ENCODE assay signal across 26 cellular contexts in the genomic region with DNA sequence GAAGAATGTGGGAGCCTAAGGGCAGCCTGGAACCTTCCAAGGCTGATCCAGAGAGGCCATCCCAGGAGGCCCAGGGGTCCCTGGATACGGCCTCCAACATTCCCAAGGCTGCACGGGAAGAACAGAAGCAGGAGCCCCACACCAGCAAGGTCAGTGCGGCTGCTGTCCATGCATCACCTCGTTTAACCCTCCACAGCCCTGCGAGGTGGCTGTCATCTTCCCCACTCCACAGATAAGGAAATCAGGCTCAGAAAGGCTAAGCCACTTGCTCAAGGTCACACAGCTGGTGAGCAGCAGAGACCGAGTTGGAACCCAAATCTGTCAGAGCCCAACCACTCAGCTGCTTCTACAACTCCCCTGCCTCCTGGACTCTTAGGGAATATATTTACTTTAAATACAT. TPM values are rescaled to one million over a fixed set of nuclear protein-coding genes. Genes with fewer than 3 reads are reported as not detected.
DNase-seq lines count a peak whose midpoint lies in the region; ATAC-seq, FAIRE-seq and TF ChIP-seq lines count a peak whose summit lies in the region.
"Had no signal": no experiment of that assay in that cellular context is flagged by ENCODE, and none has a peak within 500 bp of the region (broad histone marks: within the 10 kb centered on the region; RNA-seq: fewer than 3 reads in every experiment).

No MANE protein-coding gene starts in this region.

- FAIRE-seq in HTR-8/SVneo (lab: Jason Lieb, UNC): no peak
- FAIRE-seq: GM19239 had no signal

- no peaks in the 10 kb centered on the region for H3K27me3 Mint-ChIP-seq in activated naive CD8-positive, alpha-beta T cell treated with anti-CD3 and anti-CD28 coated beads, Interleukin-2, amount 50 U/mL, for 24 hours
- H3K27me3 Mint-ChIP-seq in activated naive CD8-positive, alpha-beta T cell treated with anti-CD3 and anti-CD28 coated beads for 36 hours: no peaks in the 10 kb centered on the region

- peak overlapping the region; percentile 42 for H3K27ac Mint-ChIP-seq in activated naive CD8-positive, alpha-beta T cell treated with anti-CD3 and anti-CD28 coated beads, Interleukin-2, amount 50 U/mL, for 24 hours
- no peak overlapping the region for H3K27ac Mint-ChIP-seq in activated naive CD8-positive, alpha-beta T cell treated with anti-CD3 and anti-CD28 coated beads for 36 hours

- no peaks in the 10 kb centered on the region for H3K27me3 ChIP-seq in RWPE2 (ENCODE audit: insufficient read depth, poor library complexity, severe bottlenecking)
- no peaks in the 10 kb centered on the region for H3K27me3 ChIP-seq in osteoblast (ENCODE audit: insufficient read depth, low read length)
- H3K27me3 ChIP-seq: Peyer's patch had no signal

- ATAC-seq in activated naive CD8-positive, alpha-beta T cell treated with anti-CD3 and anti-CD28 coated beads, Interleukin-2, amount 50 U/mL, for 24 hours: no peak
- ATAC-seq in RWPE2 (ENCODE audit: low read depth) (no peak), GM21447 (IDR thresholded peaks at IDR 0.05; ENCODE audit: unreplicated experiment) (no peak), GM19035 (IDR thresholded peaks at IDR 0.05; ENCODE audit: unreplicated experiment) (no peak)
- ATAC-seq: HCT116 had no signal

- no peak for DNase-seq in activated naive CD8-positive, alpha-beta T cell treated with anti-CD3 and anti-CD28 coated beads, Interleukin-2, amount 50 U/mL, for 24 hours
- no peak for DNase-seq in activated naive CD8-positive, alpha-beta T cell treated with anti-CD3 and anti-CD28 coated beads for 36 hours
- no peak for DNase-seq in RWPE2 (ENCODE audit: low spot score)
- no peak for DNase-seq in osteoblast (ENCODE audit: insufficient read length, low spot score, missing footprints)
- no peak for DNase-seq in inferior parietal cortex (ENCODE audit: extremely low spot score)
- no peak for DNase-seq in HTR-8/SVneo (ENCODE audit: insufficient read length, low spot score)
- DNase-seq: 8988T; DMS 273 treated with DMSO at 0.1 percent for 48 hours; DND-41; GOT3; Kasumi-1; MM.1S; NCI-H1092 treated with DMSO at 0.1 percent for 48 hours; NCI-H146; NCI-H2081; NCI-H2171 treated with DMSO at 0.1 percent for 48 hours; NCI-H446 treated with DMSO at 0.1 percent for 48 hours; NCI-H748 treated with DMSO at 0.1 percent for 48 hours; NK-92 treated with Interleukin-12 subunit alpha and Interleukin-12 subunit beta, amount 100 ng/mL, for 24 hours; Peyer's patch; Right ventricle myocardium superior had no signal

- H3K4me1 Mint-ChIP-seq in activated naive CD8-positive, alpha-beta T cell treated with anti-CD3 and anti-CD28 coated beads, Interleukin-2, amount 50 U/mL, for 24 hours: peaks cover 36% of the 10 kb centered on the region
- H3K4me1 Mint-ChIP-seq in activated naive CD8-positive, alpha-beta T cell treated with anti-CD3 and anti-CD28 coated beads for 36 hours: peaks cover 15% of the 10 kb centered on the region

- H3K36me3 ChIP-seq in RWPE2 (ENCODE audit: low read depth) (peaks cover 70% of the 10 kb centered on the region), osteoblast (ENCODE audit: insufficient read depth, low read length) (peaks cover 71% of the 10 kb centered on the region)
- H3K36me3 ChIP-seq: Peyer's patch had no signal

- TF ChIP-seq CTCF in RWPE2 (IDR thresholded peaks at IDR 0.05; ENCODE audit: poor library complexity, severe bottlenecking): no peak
- no peak for TF ChIP-seq CTCF in osteoblast (IDR thresholded peaks at IDR 0.05; ENCODE audit: extremely low read depth, low read depth, low read length)

- H3K9me3 Mint-ChIP-seq in activated naive CD8-positive, alpha-beta T cell treated with anti-CD3 and anti-CD28 coated beads, Interleukin-2, amount 50 U/mL, for 24 hours: no peaks in the 10 kb centered on the region
- H3K9me3 Mint-ChIP-seq in activated naive CD8-positive, alpha-beta T cell treated with anti-CD3 and anti-CD28 coated beads for 36 hours: no peaks in the 10 kb centered on the region

- no peaks in the 10 kb centered on the region for H3K9me3 ChIP-seq in RWPE2 (ENCODE audit: severe bottlenecking)
- H3K9me3 ChIP-seq in osteoblast (ENCODE audit: low read depth, low read length): no peaks in the 10 kb centered on the region
- H3K9me3 ChIP-seq: Peyer's patch had no signal

- no peak overlapping the region for H3K4me2 ChIP-seq in osteoblast (ENCODE audit: insufficient read depth, low read length)

- H3K79me2 ChIP-seq in osteoblast (ENCODE audit: insufficient read depth, low read length): peaks cover 49% of the 10 kb centered on the region

- peaks cover 60% of the 10 kb centered on the region for H3K36me3 Mint-ChIP-seq in activated naive CD8-positive, alpha-beta T cell treated with anti-CD3 and anti-CD28 coated beads, Interleukin-2, amount 50 U/mL, for 24 hours (ENCODE audit: low read depth)
- peaks cover 30% of the 10 kb centered on the region for H3K36me3 Mint-ChIP-seq in activated naive CD8-positive, alpha-beta T cell treated with anti-CD3 and anti-CD28 coated beads for 36 hours

- no peak overlapping the region for H2AFZ ChIP-seq in osteoblast (ENCODE audit: low read length)

- no peak overlapping the region for H3K4me3 Mint-ChIP-seq in activated naive CD8-positive, alpha-beta T cell treated with anti-CD3 and anti-CD28 coated beads, Interleukin-2, amount 50 U/mL, for 24 hours
- no peak overlapping the region for H3K4me3 Mint-ChIP-seq in activated naive CD8-positive, alpha-beta T cell treated with anti-CD3 and anti-CD28 coated beads for 36 hours

- H3K27ac ChIP-seq in RWPE2 (ENCODE audit: poor library complexity, severe bottlenecking) (peak overlapping the region; percentile 78), osteoblast (ENCODE audit: low read depth, low read length) (peak overlapping the region; percentile 33)
- H3K27ac ChIP-seq: Peyer's patch had no signal

- H3K4me1 ChIP-seq in RWPE2 (ENCODE audit: insufficient read depth, poor library complexity, severe bottlenecking) (peaks cover 14% of the 10 kb centered on the region), osteoblast (ENCODE audit: insufficient read depth, low read length) (peaks cover 49% of the 10 kb centered on the region)
- H3K4me1 ChIP-seq: Peyer's patch had no signal

- no peak overlapping the region for H3K4me3 ChIP-seq in RWPE2 (ENCODE audit: severe bottlenecking)
- no peak overlapping the region for H3K4me3 ChIP-seq in osteoblast (ENCODE audit: insufficient read depth, low read length)
- H3K4me3 ChIP-seq: Peyer's patch had no signal

- H4K20me1 ChIP-seq in osteoblast (ENCODE audit: insufficient read depth, low read length): peaks cover 18% of the 10 kb centered on the region

RNA-seq across cellular contexts. Expression of gene SEMA7A, which starts 21.6 kb away (rescaled TPM):
- 10 to 100 TPM; 48.8 to 51.4 TPM for total RNA-seq in activated naive CD8-positive, alpha-beta T cell treated with anti-CD3 and anti-CD28 coated beads for 36 hours
- 30.4 and 36.2 TPM in 2 replicates for total RNA-seq in osteoblast

RNA-seq across cellular contexts. Expression of gene CYP11A1, which starts 44.7 kb away (rescaled TPM):
- under 1 TPM; 0.30 to 0.31 TPM for total RNA-seq in activated naive CD8-positive, alpha-beta T cell treated with anti-CD3 and anti-CD28 coated beads for 36 hours
- 1.4 and 2.1 TPM in 2 replicates for total RNA-seq in osteoblast
- total RNA-seq: G401 had no signal

RNA-seq across cellular contexts. Expression of gene UBL7, which starts 48.8 kb away (rescaled TPM):
- 10 to 100 TPM; 56.6 to 56.8 TPM for total RNA-seq in activated naive CD8-positive, alpha-beta T cell treated with anti-CD3 and anti-CD28 coated beads for 36 hours
- 39.8 and 41.3 TPM in 2 replicates for total RNA-seq in osteoblast
